20 cellular contexts compared by ENCODE assay signal in the genomic region with DNA sequence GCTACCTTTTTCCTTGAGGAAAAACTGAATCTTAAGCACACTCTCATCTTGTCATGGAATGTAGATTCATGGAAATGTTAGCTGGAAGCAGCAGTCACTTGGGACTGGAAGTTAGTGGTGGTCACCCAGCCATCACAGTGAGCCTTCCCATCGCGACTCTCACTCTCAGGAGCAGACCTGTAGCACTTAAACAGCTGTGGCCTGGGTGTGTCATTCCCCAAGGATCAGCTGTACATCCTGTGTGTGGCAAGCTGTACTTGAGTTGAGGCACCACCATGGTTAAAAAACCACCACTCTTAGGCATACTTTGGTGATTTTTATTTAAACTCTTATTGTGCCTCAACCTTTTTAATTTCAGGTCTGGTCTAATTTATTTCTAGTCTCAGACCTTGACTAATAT.
"Had no signal": no experiment of that assay in that cellular context is flagged by ENCODE, and none has a peak within 500 bp of the region (broad histone marks: within the 10 kb centered on the region; RNA-seq: fewer than 3 reads in every experiment).

No MANE protein-coding gene starts in this region.

- H3K27ac ChIP-seq: epithelial cell of prostate, foreskin keratinocyte, hepatocyte, pancreas, right lobe of liver, thoracic aorta, upper lobe of right lung had no signal

- H3K4me3 ChIP-seq: hepatocyte, pancreas, right lobe of liver, thoracic aorta, upper lobe of right lung had no signal

- H3K4me1 ChIP-seq: foreskin keratinocyte, right lobe of liver had no signal

- H3K4me3 Mint-ChIP-seq: activated CD4-positive, alpha-beta T cell treated with anti-CD3 and anti-CD28 coated beads, Interleukin-2, amount 10 ng/mL, durations not matched to agents 24 days and 14 days; activated naive CD8-positive, alpha-beta T cell treated with anti-CD3 and anti-CD28 coated beads, Interleukin-2, amount 10 ng/mL, durations not matched to agents 7 days and 5 days; brain; endodermal cell; naive B cell; stimulated activated naive B cell treated with anti-CD40 and anti-IgM and Interleukin-4, amounts not matched to agents 10 μg/mL and 1 μg/mL and 100 μg/mL, for 72 hours; T-helper 2 cell treated with Interferon-gamma antibody and Interleukin-4, amounts not matched to agents 5 μg/mL and 100 μg/mL, for 36 hours had no signal

- H3K9me3 Mint-ChIP-seq: activated CD4-positive, alpha-beta T cell treated with anti-CD3 and anti-CD28 coated beads, Interleukin-2, amount 10 ng/mL, durations not matched to agents 24 days and 14 days; activated naive CD8-positive, alpha-beta T cell treated with anti-CD3 and anti-CD28 coated beads, Interleukin-2, amount 10 ng/mL, durations not matched to agents 7 days and 5 days; brain; endodermal cell; naive B cell; stimulated activated naive B cell treated with anti-CD40 and anti-IgM and Interleukin-4, amounts not matched to agents 10 μg/mL and 1 μg/mL and 100 μg/mL, for 72 hours; T-helper 2 cell treated with Interferon-gamma antibody and Interleukin-4, amounts not matched to agents 5 μg/mL and 100 μg/mL, for 36 hours had no signal

- H2AFZ ChIP-seq: hepatocyte had no signal

- ATAC-seq: foreskin keratinocyte; left lobe of liver; pancreas; right lobe of liver; stimulated activated naive B cell treated with anti-CD40 and anti-IgM and Interleukin-4, amounts not matched to agents 10 μg/mL and 1 μg/mL and 100 μg/mL, for 72 hours; upper lobe of right lung had no signal

- DNase-seq: activated CD4-positive, alpha-beta T cell treated with anti-CD3 and anti-CD28 coated beads, Interleukin-2, amount 10 ng/mL, durations not matched to agents 24 days and 14 days; activated CD8-positive, alpha-beta memory T cell treated with anti-CD3 and anti-CD28 coated beads, Interleukin-2, amount 50 U/mL, for 48 hours; activated naive CD8-positive, alpha-beta T cell treated with anti-CD3 and anti-CD28 coated beads, Interleukin-2, amount 10 ng/mL, durations not matched to agents 7 days and 5 days; amygdala; caudate nucleus; endodermal cell; foreskin keratinocyte; naive B cell; pancreas; right lobe of liver; stimulated activated CD4-positive, alpha-beta T cell treated with anti-CD3 and anti-CD28 coated beads, Interleukin-4, amount 100 ng/mL, for 24 hours; stimulated activated naive B cell treated with anti-CD40 and anti-IgM and Interleukin-4, amounts not matched to agents 10 μg/mL and 1 μg/mL and 100 μg/mL, for 72 hours; upper lobe of right lung had no signal

- H3K27ac Mint-ChIP-seq: activated CD4-positive, alpha-beta T cell treated with anti-CD3 and anti-CD28 coated beads, Interleukin-2, amount 10 ng/mL, durations not matched to agents 24 days and 14 days; activated naive CD8-positive, alpha-beta T cell treated with anti-CD3 and anti-CD28 coated beads, Interleukin-2, amount 10 ng/mL, durations not matched to agents 7 days and 5 days; brain; T-helper 2 cell treated with Interferon-gamma antibody and Interleukin-4, amounts not matched to agents 5 μg/mL and 100 μg/mL, for 36 hours had no signal

- H3K27me3 Mint-ChIP-seq: activated CD4-positive, alpha-beta T cell treated with anti-CD3 and anti-CD28 coated beads, Interleukin-2, amount 10 ng/mL, durations not matched to agents 24 days and 14 days; activated naive CD8-positive, alpha-beta T cell treated with anti-CD3 and anti-CD28 coated beads, Interleukin-2, amount 10 ng/mL, durations not matched to agents 7 days and 5 days; brain; naive B cell; stimulated activated naive B cell treated with anti-CD40 and anti-IgM and Interleukin-4, amounts not matched to agents 10 μg/mL and 1 μg/mL and 100 μg/mL, for 72 hours had no signal

- H3K4me2 ChIP-seq: hepatocyte had no signal

- H3K27me3 ChIP-seq: foreskin keratinocyte, hepatocyte, neutrophil, pancreas, right lobe of liver, upper lobe of right lung had no signal

- H3K4me1 Mint-ChIP-seq: endodermal cell had no signal

- H3K9me3 ChIP-seq: neutrophil, pancreas, right lobe of liver, thoracic aorta, upper lobe of right lung had no signal
